In genomic region chr3:179410999-179411398, GRCh38 we compare ENCODE assay signal across 24 cellular contexts. TPM values are rescaled to one million over a fixed set of nuclear protein-coding genes. Genes with fewer than 3 reads are reported as not detected.
A peak's percentile ranks its signal among the peaks of the same experiment; 100 is the strongest.
DNase-seq lines count a peak whose midpoint lies in the region; ATAC-seq and TF ChIP-seq lines count a peak whose summit lies in the region.
"Had no signal": no experiment of that assay in that cellular context is flagged by ENCODE, and none has a peak within 500 bp of the region (broad histone marks: within the 10 kb centered on the region; RNA-seq: fewer than 3 reads in every experiment).

No MANE protein-coding gene starts in this region.

- DNase-seq in kidney tubule cell (ENCODE audit: low spot score) = no peak
- no peak for DNase-seq in foreskin keratinocyte
- no peak for DNase-seq in Ammon's horn (ENCODE audit: low spot score)
- DNase-seq: CD4-positive, alpha-beta T cell; COR-L47; DMS 273 treated with DMSO at 0.1 percent for 48 hours; DND-41; GOT3; HCEC 1CT; KG1; NCI-H1092 treated with DMSO at 0.1 percent for 48 hours; NCI-H146; NCI-H2029; NCI-H345; NCI-H524; T-helper 1 cell had no signal

- H3K27ac Mint-ChIP-seq in stimulated activated memory B cell treated with anti-CD40 and anti-IgM and Interleukin-4, amounts not matched to agents 10 μg/mL and 1 μg/mL and 100 μg/mL, for 72 hours = peak overlapping the region; percentile 42
- H3K27ac Mint-ChIP-seq: CD4-positive, alpha-beta T cell had no signal

- ATAC-seq in GM18909 (IDR thresholded peaks at IDR 0.05; ENCODE audit: poor library complexity, unreplicated experiment) (peak; percentile 61), GM21723 (IDR thresholded peaks at IDR 0.05; ENCODE audit: unreplicated experiment) (peak; percentile 69), HG03354 (IDR thresholded peaks at IDR 0.05; ENCODE audit: poor library complexity, severe bottlenecking, unreplicated experiment) (peak; percentile 62), foreskin keratinocyte (no peak)
- no peak for ATAC-seq in stimulated activated memory B cell treated with anti-CD40 and anti-IgM and Interleukin-4, amounts not matched to agents 10 μg/mL and 1 μg/mL and 100 μg/mL, for 72 hours
- ATAC-seq: Right ventricle myocardium inferior had no signal

- peaks cover 23% of the 10 kb centered on the region for H3K36me3 Mint-ChIP-seq in stimulated activated memory B cell treated with anti-CD40 and anti-IgM and Interleukin-4, amounts not matched to agents 10 μg/mL and 1 μg/mL and 100 μg/mL, for 72 hours

- no peaks in the 10 kb centered on the region for H3K27me3 ChIP-seq in foreskin keratinocyte
- H3K27me3 ChIP-seq: BLaER1, SJSA1 had no signal

- H3K27ac ChIP-seq in foreskin keratinocyte = no peak overlapping the region
- H3K27ac ChIP-seq: BLaER1, HL-60, SJSA1 had no signal

- TF ChIP-seq CTCF in foreskin keratinocyte (conservative IDR thresholded peaks at IDR 0.05) = no peak

- no peaks in the 10 kb centered on the region for H3K27me3 Mint-ChIP-seq in stimulated activated memory B cell treated with anti-CD40 and anti-IgM and Interleukin-4, amounts not matched to agents 10 μg/mL and 1 μg/mL and 100 μg/mL, for 72 hours
- H3K27me3 Mint-ChIP-seq: CD4-positive, alpha-beta T cell had no signal

- H3K4me3 Mint-ChIP-seq in stimulated activated memory B cell treated with anti-CD40 and anti-IgM and Interleukin-4, amounts not matched to agents 10 μg/mL and 1 μg/mL and 100 μg/mL, for 72 hours = no peak overlapping the region
- H3K4me3 Mint-ChIP-seq: CD4-positive, alpha-beta T cell had no signal

- no peaks in the 10 kb centered on the region for H3K4me1 ChIP-seq in foreskin keratinocyte
- H3K4me1 ChIP-seq: BLaER1, SJSA1 had no signal

- no peaks in the 10 kb centered on the region for H3K4me1 Mint-ChIP-seq in stimulated activated memory B cell treated with anti-CD40 and anti-IgM and Interleukin-4, amounts not matched to agents 10 μg/mL and 1 μg/mL and 100 μg/mL, for 72 hours

- no peaks in the 10 kb centered on the region for H3K9me3 Mint-ChIP-seq in stimulated activated memory B cell treated with anti-CD40 and anti-IgM and Interleukin-4, amounts not matched to agents 10 μg/mL and 1 μg/mL and 100 μg/mL, for 72 hours
- H3K9me3 Mint-ChIP-seq: CD4-positive, alpha-beta T cell had no signal

RNA-seq across cellular contexts. Expression of gene GNB4, which starts 40.3 kb away (rescaled TPM):
- 30.7 and 32.9 TPM in 2 replicates for total RNA-seq in foreskin keratinocyte
- 6.7 and 8.6 TPM in 2 replicates for polyA plus RNA-seq in foreskin keratinocyte

Comparison
In these comparisons a context has a peak if more than half of its experiments do, and no peak if none do; other contexts are left out.
1. ATAC-seq: peak in GM18909 (single experiment), GM21723 (single experiment) and HG03354 (single experiment); none in stimulated activated memory B cell treated with anti-CD40 and anti-IgM and Interleukin-4, amounts not matched to agents 10 μg/mL and 1 μg/mL and 100 μg/mL, for 72 hours (single experiment) and foreskin keratinocyte (single experiment).